ENCODE assay signal across 8 cellular contexts in the genomic region with DNA sequence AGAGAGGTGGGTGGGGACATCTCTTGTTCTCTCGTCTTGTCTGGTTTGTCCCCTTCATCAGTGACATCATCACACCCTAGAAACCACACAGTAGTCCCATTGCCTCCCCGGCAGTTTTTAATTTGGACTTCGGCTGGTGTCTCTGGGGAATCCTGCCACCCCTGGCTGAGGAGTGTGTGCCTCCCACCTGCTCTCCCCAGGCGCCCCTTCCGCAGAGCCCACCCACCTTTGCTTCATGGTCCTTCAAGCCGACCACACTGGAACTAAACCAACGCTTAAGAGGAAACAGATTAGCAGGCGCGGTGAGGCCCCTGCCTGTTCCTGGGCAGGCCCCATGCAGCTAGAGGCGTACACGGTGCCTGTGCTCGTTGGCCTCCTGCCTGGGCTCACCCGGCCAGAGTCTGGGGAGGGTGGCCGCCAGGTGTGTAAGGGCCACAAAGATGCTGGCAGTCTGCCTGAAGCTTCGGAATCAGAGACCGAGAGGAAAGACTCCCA.
A peak's percentile ranks its signal among the peaks of the same experiment; 100 is the strongest.
DNase-seq lines count a peak whose midpoint lies in the region; ATAC-seq lines count a peak whose summit lies in the region.

No MANE protein-coding gene starts in this region.

- H3K9me3 Mint-ChIP-seq in activated naive CD4-positive, alpha-beta T cell treated with anti-CD3 and anti-CD28 coated beads, Interleukin-2, amount 50 U/mL, for 24 hours, result no peaks in the 10 kb centered on the region

- peaks cover 33% of the 10 kb centered on the region for H3K4me1 Mint-ChIP-seq in activated naive CD4-positive, alpha-beta T cell treated with anti-CD3 and anti-CD28 coated beads, Interleukin-2, amount 50 U/mL, for 24 hours

- peak; percentile 40 for DNase-seq in activated naive CD4-positive, alpha-beta T cell treated with Interleukin-2 at 50 U/mL for 16 hours
- DNase-seq in activated naive CD4-positive, alpha-beta T cell (lab: John Stamatoyannopoulos, UW), result no peak
- peak; percentile 40 for DNase-seq in NCI-H1105 (lab: John Stamatoyannopoulos, UW)
- peak; percentile 54 for DNase-seq in stimulated activated CD8-positive, alpha-beta memory T cell treated with anti-CD3 and anti-CD28 coated beads, Interleukin-4, amount 100 ng/mL, for 48 hours
- DNase-seq in GM03348 (ENCODE audit: low spot score), result no peak

- H3K27me3 Mint-ChIP-seq in activated naive CD4-positive, alpha-beta T cell treated with anti-CD3 and anti-CD28 coated beads, Interleukin-2, amount 50 U/mL, for 24 hours, result no peaks in the 10 kb centered on the region

- peak overlapping the region; percentile 53 for H3K4me3 Mint-ChIP-seq in activated naive CD4-positive, alpha-beta T cell treated with anti-CD3 and anti-CD28 coated beads, Interleukin-2, amount 50 U/mL, for 24 hours

- H3K36me3 Mint-ChIP-seq in activated naive CD4-positive, alpha-beta T cell treated with anti-CD3 and anti-CD28 coated beads, Interleukin-2, amount 50 U/mL, for 24 hours, result no peaks in the 10 kb centered on the region

- no peak for ATAC-seq in HG03025 (IDR thresholded peaks at IDR 0.05; ENCODE audit: low FRiP score, unreplicated experiment)
- ATAC-seq in esophagus mucosa, result no peak

- H3K27ac Mint-ChIP-seq in activated naive CD4-positive, alpha-beta T cell treated with anti-CD3 and anti-CD28 coated beads, Interleukin-2, amount 50 U/mL, for 24 hours, result peak overlapping the region; percentile 25

Comparison
In these comparisons a context has a peak if more than half of its experiments do, and no peak if none do; other contexts are left out.
1. DNase-seq: peak in activated naive CD4-positive, alpha-beta T cell treated with Interleukin-2 at 50 U/mL for 16 hours (single experiment), NCI-H1105 (single experiment) and stimulated activated CD8-positive, alpha-beta memory T cell treated with anti-CD3 and anti-CD28 coated beads, Interleukin-4, amount 100 ng/mL, for 48 hours (single experiment); none in activated naive CD4-positive, alpha-beta T cell (0 of 4) and GM03348 (single experiment).